In genomic region chr4:1249731-1250526, GRCh38 we compare ENCODE assay signal across 8 cellular contexts. TPM values are rescaled to one million over a fixed set of nuclear protein-coding genes. Genes with fewer than 3 reads are reported as not detected.
A peak's percentile ranks its signal among the peaks of the same experiment; 100 is the strongest.
DNase-seq lines count a peak whose midpoint lies in the region; ATAC-seq and TF ChIP-seq lines count a peak whose summit lies in the region.

No MANE protein-coding gene starts in this region.

- H3K36me3 Mint-ChIP-seq in neural crest cell (ENCODE audit: low read depth) = peaks cover 44% of the 10 kb centered on the region

- TF ChIP-seq EP300 in transverse colon (IDR thresholded peaks at IDR 0.05; ENCODE audit: low read depth) = no peak

- H4K20me1 ChIP-seq in BLaER1 = peaks cover 31% of the 10 kb centered on the region

- H3K9me3 Mint-ChIP-seq in neural crest cell = peaks cover 16% of the 10 kb centered on the region

- ATAC-seq in GM19397 (IDR thresholded peaks at IDR 0.05; ENCODE audit: unreplicated experiment) = peak; percentile 3
- ATAC-seq in HG03378 (IDR thresholded peaks at IDR 0.05; ENCODE audit: unreplicated experiment) = no peak

- H3K4me1 ChIP-seq in BLaER1 = peaks cover 42% of the 10 kb centered on the region
- H3K4me1 ChIP-seq in HUES6 (ENCODE audit: control insufficient read depth, insufficient read depth, low read length) = peaks cover 15% of the 10 kb centered on the region
- peaks cover 34 to 56% (median 35%) of the 10 kb centered on the region in 3 donors for H3K4me1 ChIP-seq in esophagus squamous epithelium
- peaks cover 32 to 40% (median 36%) of the 10 kb centered on the region in 4 donors for H3K4me1 ChIP-seq in transverse colon

- H3K9ac ChIP-seq in BLaER1 (peak overlapping the region; percentile 99), HUES6 (ENCODE audit: low read length) (peak overlapping the region; percentile 81)

- H3K4me3 Mint-ChIP-seq in neural crest cell = peak overlapping the region; percentile 88

- peaks cover 44% of the 10 kb centered on the region for H3K9me3 ChIP-seq in BLaER1
- H3K9me3 ChIP-seq in HUES6 (ENCODE audit: control insufficient read depth, insufficient read depth, low read depth, low read length) = peaks cover 49% of the 10 kb centered on the region
- H3K9me3 ChIP-seq in esophagus squamous epithelium = peaks cover 0 to 22% (median 0%) of the 10 kb centered on the region in 3 donors
- H3K9me3 ChIP-seq in transverse colon = no peaks in the 10 kb centered on the region

- in situ Hi-C loops in transverse colon (cut with MboI; ENCODE audit: low pct_ligation_motif_present in 1 of 4, low pct_unique_long_range_greater_than_20kb in 1 of 4, low sequenced_read_pairs in 3 of 4) = loop anchor here (10.0 to 25.0 kb wide), 3 partner anchors 85 to 95 kb away; partner anchors contain the start of genes SPON2 (in 2 of the 4) and UVSSA (in 2 of the 4)

- H3K4me3 ChIP-seq in BLaER1 = peak overlapping the region; percentile 98
- peak overlapping the region; percentile 66 for H3K4me3 ChIP-seq in HUES6 (ENCODE audit: low read depth, low read length)
- H3K4me3 ChIP-seq in esophagus squamous epithelium = peak overlapping the region; percentile 56 to 96 (median 80)
- H3K4me3 ChIP-seq in transverse colon = peak overlapping the region; percentile 80 to 92 (median 90)

- no peaks in the 10 kb centered on the region for H3K27me3 ChIP-seq in BLaER1
- H3K27me3 ChIP-seq in HUES6 (ENCODE audit: control insufficient read depth, insufficient read depth, low read length) = no peaks in the 10 kb centered on the region
- no peaks in the 10 kb centered on the region for H3K27me3 ChIP-seq in esophagus squamous epithelium
- H3K27me3 ChIP-seq in transverse colon = no peaks in the 10 kb centered on the region

- peaks cover 26% of the 10 kb centered on the region for H3K4me1 Mint-ChIP-seq in neural crest cell

- intact Hi-C loops in esophagus squamous epithelium (cut with DNase I) = loop anchor here (5.0 kb wide), 1 partner anchor 97 kb away; the partner anchor contains the start of gene UVSSA
- intact Hi-C loops in transverse colon (cut with DNase I; ENCODE audit: low total_unique reads) = loop anchor here (5.0 kb wide), 1 partner anchor 38 kb away; no protein-coding TSS in a partner anchor

- H3K27ac ChIP-seq in BLaER1 (peak overlapping the region; percentile 98), HUES6 (ENCODE audit: low read depth, low read length) (peak overlapping the region; percentile 76; the same call in 1 of the 2 replicates), esophagus squamous epithelium (peak overlapping the region; percentile 88 to 99 (median 97)), transverse colon (peak overlapping the region; percentile 95 to 99 (median 96))

- no peaks in the 10 kb centered on the region for H3K27me3 Mint-ChIP-seq in neural crest cell (ENCODE audit: low read depth)

- H3K36me3 ChIP-seq in BLaER1 (peaks cover 44% of the 10 kb centered on the region), HUES6 (ENCODE audit: control insufficient read depth, insufficient read depth, low read length) (peaks cover 19% of the 10 kb centered on the region), esophagus squamous epithelium (peaks cover 0 to 9% (median 0%) of the 10 kb centered on the region in 3 donors), transverse colon (no peaks in the 10 kb centered on the region)

- peak; percentile 83 for DNase-seq in activated CD8-positive, alpha-beta memory T cell treated with anti-CD3 and anti-CD28 coated beads, Interleukin-2, amount 50 U/mL, for 48 hours
- DNase-seq in esophagus squamous epithelium (lab: John Stamatoyannopoulos, UW) (no peak), neural crest cell (ENCODE audit: low read depth, low spot score) (no peak), transverse colon (peak; percentile 50)

- 26 to 58% methylated on average over 13 to 17 of the region's 39 CpGs for WGBS in esophagus squamous epithelium, 2 donors
- 49 to 82% methylated on average over 7 to 39 of the region's 39 CpGs for WGBS in transverse colon (ENCODE audit: low coverage in 1 of 2), 2 donors

- peak overlapping the region; percentile 95 for H3K4me2 ChIP-seq in BLaER1

- H3K27ac Mint-ChIP-seq in neural crest cell (ENCODE audit: unreplicated experiment) = no peak overlapping the region

- TF ChIP-seq CTCF in esophagus squamous epithelium (IDR thresholded peaks at IDR 0.05) (no peak), neural crest cell (conservative IDR thresholded peaks at IDR 0.05) (no peak), transverse colon (IDR thresholded peaks at IDR 0.05) (no peak)

- peak in 1 of 4 donors; percentile 6 for TF ChIP-seq POLR2A in esophagus squamous epithelium (IDR thresholded peaks at IDR 0.05)
- no peak for TF ChIP-seq POLR2A in transverse colon (IDR thresholded peaks at IDR 0.05)

RNA-seq across cellular contexts. Expression of gene CTBP1, which starts 1.0 kb away (rescaled TPM):
- total RNA-seq in esophagus squamous epithelium = 100 to 1,000 TPM in 3 of 4 donors, 10 to 100 TPM in 1; 72.2 to 121 (median 113) TPM
- 218 and 219 TPM in 2 replicates for total RNA-seq in neural crest cell
- total RNA-seq in transverse colon = 100 to 1,000 TPM; 183 to 457 (median 243) TPM

RNA-seq across cellular contexts. Expression of gene MAEA, which starts 39.8 kb away (rescaled TPM):
- total RNA-seq in esophagus squamous epithelium (10 to 100 TPM; 56.6 to 78.7 (median 67.5) TPM), neural crest cell (72.1 and 74.0 TPM in 2 replicates), transverse colon (100 to 1,000 TPM; 114 to 211 (median 168) TPM)

Comparison
In these comparisons a context has a peak if more than half of its experiments do, and no peak if none do; other contexts are left out.
1. DNase-seq: peak in activated CD8-positive, alpha-beta memory T cell treated with anti-CD3 and anti-CD28 coated beads, Interleukin-2, amount 50 U/mL, for 48 hours (single experiment) and transverse colon (single experiment); none in esophagus squamous epithelium (single experiment) and neural crest cell (single experiment).
2. Peak in every context shown above with its lines, with median percentiles within 50 percentile points of each other: H3K27ac ChIP-seq and H3K4me3 ChIP-seq.